Comparison of ENCODE assay signal across 1 cellular context in genomic region chr13:99133848-99134247, GRCh38.
TF ChIP-seq lines count a peak whose summit lies in the region.

No MANE protein-coding gene starts in this region.

TF ChIP-seq in GM23338, 12 proteins besides CTCF, POLR2A, EP300 and RAD21 (continued from another document):
- no peak for TF ChIP-seq REST (IDR thresholded peaks at IDR 0.05; ENCODE audit: unreplicated experiment)
